In genomic region chr1:112808861-112809684, GRCh38 we compare ENCODE assay signal across 1 cellular context.
TF ChIP-seq lines count a peak whose summit lies in the region.

No MANE protein-coding gene starts in this region.

TF ChIP-seq in HEK293, 187 proteins besides CTCF, POLR2A, EP300 and RAD21 (continued from another document and continues in another):
- no peak for TF ChIP-seq SCRT1 (tag by site-specific recombination; IDR thresholded peaks at IDR 0.05; ENCODE audit: borderline replicate concordance)
- peak; percentile 91 for TF ChIP-seq ZNF654 (tag by site-specific recombination; IDR thresholded peaks at IDR 0.05; ENCODE audit: low read depth)
- TF ChIP-seq PRDM4 (tag by site-specific recombination; IDR thresholded peaks at IDR 0.05), result no peak
- no peak for TF ChIP-seq MYNN (tag by site-specific recombination; IDR thresholded peaks at IDR 0.05; ENCODE audit: borderline replicate concordance)
- TF ChIP-seq ZNF350 (tag by site-specific recombination; IDR thresholded peaks at IDR 0.05), result no peak
- TF ChIP-seq ZNF211 (tag by site-specific recombination; IDR thresholded peaks at IDR 0.05; ENCODE audit: low read depth), result no peak
- TF ChIP-seq ZNF140 (tag by site-specific recombination; IDR thresholded peaks at IDR 0.05), result no peak
- no peak for TF ChIP-seq ZNF449 (tag by site-specific recombination; IDR thresholded peaks at IDR 0.05)
- TF ChIP-seq ZBTB21 (tag by site-specific recombination; IDR thresholded peaks at IDR 0.05), result no peak
- TF ChIP-seq ZNF16 (tag by site-specific recombination; IDR thresholded peaks at IDR 0.05; ENCODE audit: low read depth), result no peak
- TF ChIP-seq ZNF549 (tag by site-specific recombination; IDR thresholded peaks at IDR 0.05), result no peak
- TF ChIP-seq ZIC2 (tag by site-specific recombination; IDR thresholded peaks at IDR 0.05), result peak; percentile 70
- TF ChIP-seq EGR2 (tag by site-specific recombination; IDR thresholded peaks at IDR 0.05; ENCODE audit: low read depth), result peak; percentile 97
- no peak for TF ChIP-seq KLF10 (tag by site-specific recombination; IDR thresholded peaks at IDR 0.05)
- TF ChIP-seq ZNF280C (tag by site-specific recombination; IDR thresholded peaks at IDR 0.05), result no peak
- TF ChIP-seq ZNF677 (tag by site-specific recombination; IDR thresholded peaks at IDR 0.05), result no peak
- no peak for TF ChIP-seq BCL6B (tag by site-specific recombination; IDR thresholded peaks at IDR 0.05)
- no peak for TF ChIP-seq ZNF521 (tag by site-specific recombination; IDR thresholded peaks at IDR 0.05)
- TF ChIP-seq GLIS2 (tag by site-specific recombination; IDR thresholded peaks at IDR 0.05), result no peak
- TF ChIP-seq ZNF133 (tag by site-specific recombination; IDR thresholded peaks at IDR 0.05), result no peak
- no peak for TF ChIP-seq ZBTB20 (tag by site-specific recombination; IDR thresholded peaks at IDR 0.05)
- TF ChIP-seq ZNF37A (tag by site-specific recombination; IDR thresholded peaks at IDR 0.05), result no peak
- TF ChIP-seq ZNF175 (tag by site-specific recombination; IDR thresholded peaks at IDR 0.05), result no peak
- peak; percentile 98 for TF ChIP-seq ZFHX2 (tag by site-specific recombination; conservative IDR thresholded peaks at IDR 0.05)
- TF ChIP-seq ZBTB8A (tag by site-specific recombination; IDR thresholded peaks at IDR 0.05), result peak; percentile 45; the same call in 1 of the 2 replicates
- TF ChIP-seq ZBTB48 (tag by site-specific recombination; IDR thresholded peaks at IDR 0.05), result peak; percentile 58; the same call in 1 of the 2 replicates
- TF ChIP-seq SETDB1 (IDR thresholded peaks at IDR 0.05; ENCODE audit: insufficient read length, low read length), result no peak
- no peak for TF ChIP-seq KLF1 (tag by site-specific recombination; IDR thresholded peaks at IDR 0.05)
- no peak for TF ChIP-seq ZNF416 (tag by site-specific recombination; IDR thresholded peaks at IDR 0.05)
- no peak for TF ChIP-seq ZNF26 (tag by site-specific recombination; IDR thresholded peaks at IDR 0.05)
- TF ChIP-seq ZNF19 (tag by site-specific recombination; IDR thresholded peaks at IDR 0.05; ENCODE audit: low read depth), result no peak
- TF ChIP-seq PATZ1 (tag by site-specific recombination; IDR thresholded peaks at IDR 0.05), result peak; percentile 48
- TF ChIP-seq HIC1 (tag by site-specific recombination; IDR thresholded peaks at IDR 0.05), result peak; percentile 22; the same call in 1 of the 2 replicates
- no peak for TF ChIP-seq ATF2 (tag by site-specific recombination; IDR thresholded peaks at IDR 0.05; ENCODE audit: low read depth)
- no peak for TF ChIP-seq TCF7L2 (IDR thresholded peaks at IDR 0.05; ENCODE audit: borderline replicate concordance, low read depth, low read length)
- peak; percentile 76; the same call in 1 of the 2 replicates for TF ChIP-seq ZNF600 (tag by site-specific recombination; IDR thresholded peaks at IDR 0.05)
- TF ChIP-seq TSHZ1 (tag by site-specific recombination; IDR thresholded peaks at IDR 0.05; ENCODE audit: borderline replicate concordance), result no peak
- no peak for TF ChIP-seq ZSCAN4 (tag by site-specific recombination; IDR thresholded peaks at IDR 0.05)
- TF ChIP-seq ZNF776 (tag by site-specific recombination; IDR thresholded peaks at IDR 0.05; ENCODE audit: borderline replicate concordance), result no peak
- no peak for TF ChIP-seq REPIN1 (tag by site-specific recombination; IDR thresholded peaks at IDR 0.05; ENCODE audit: low read depth)
- no peak for TF ChIP-seq ZNF174 (tag by site-specific recombination; IDR thresholded peaks at IDR 0.05)
